In genomic region chr1:63509718-63510117, GRCh38 we compare ENCODE assay signal across 3 cellular contexts.
"Had no signal": no experiment of that assay in that cellular context is flagged by ENCODE, and none has a peak within 500 bp of the region (broad histone marks: within the 10 kb centered on the region; RNA-seq: fewer than 3 reads in every experiment).

No MANE protein-coding gene starts in this region.

- ATAC-seq: GM12878 had no signal

- DNase-seq: GDM1, GF-D8 had no signal

- H3K4me3 ChIP-seq: GM12878 had no signal
